In genomic region chr11:65329944-65330403, GRCh38 we compare ENCODE assay signal across 9 cellular contexts. TPM values are rescaled to one million over a fixed set of nuclear protein-coding genes. Genes with fewer than 3 reads are reported as not detected.
DNase-seq lines count a peak whose midpoint lies in the region; ATAC-seq, FAIRE-seq and TF ChIP-seq lines count a peak whose summit lies in the region.
"Had no signal": no experiment of that assay in that cellular context is flagged by ENCODE, and none has a peak within 500 bp of the region (broad histone marks: within the 10 kb centered on the region; RNA-seq: fewer than 3 reads in every experiment).

No MANE protein-coding gene starts in this region.

- H3K27ac Mint-ChIP-seq in activated naive CD4-positive, alpha-beta T cell treated with anti-CD3 and anti-CD28 coated beads, Interleukin-2, amount 50 U/mL, for 72 hours = peak overlapping the region in 1 of 2 donors; percentile 26

- H3K4me3 ChIP-seq in cardiac muscle cell = no peak overlapping the region
- H3K4me3 ChIP-seq in prostate gland = no peak overlapping the region

- DNase-seq in ELF-1 (ENCODE audit: low read depth, low spot score) (peak; percentile 83), NCI-H1105 (lab: John Stamatoyannopoulos, UW) (peak; percentile 92), cardiac muscle cell (ENCODE audit: low read depth in 1 of 2, low spot score in 1 of 2) (peak; percentile 95 to 99), prostate gland (ENCODE audit: low spot score) (peak; percentile 95), urothelium cell line (ENCODE audit: low spot score) (peak; percentile 72)
- DNase-seq in activated naive CD4-positive, alpha-beta T cell treated with anti-CD3 and anti-CD28 coated beads, Interleukin-2, amount 50 U/mL, for 72 hours (ENCODE audit: low spot score in 2 of 2) = peak in 1 of 2 donors; percentile 88

- H3K4me1 ChIP-seq in cardiac muscle cell (ENCODE audit: low read depth) (no peaks in the 10 kb centered on the region), prostate gland (replicated peaks) (no peaks in the 10 kb centered on the region)

- ATAC-seq in SK-N-SH treated with all-trans-retinoic acid at 6 μM for 48 hours (peak; percentile 64), GM21529 (IDR thresholded peaks at IDR 0.05; ENCODE audit: unreplicated experiment) (no peak)
- peak; percentile 33 to 34 for ATAC-seq in activated naive CD4-positive, alpha-beta T cell treated with anti-CD3 and anti-CD28 coated beads, Interleukin-2, amount 50 U/mL, for 72 hours

- H3K36me3 ChIP-seq in cardiac muscle cell = no peaks in the 10 kb centered on the region
- no peaks in the 10 kb centered on the region for H3K36me3 ChIP-seq in prostate gland

- intact Hi-C loops in prostate gland (cut with DNase I) = no loop called here

- H3K27me3 ChIP-seq in cardiac muscle cell (no peaks in the 10 kb centered on the region), prostate gland (replicated peaks; ENCODE audit: insufficient read depth) (no peaks in the 10 kb centered on the region)

- TF ChIP-seq CTCF in cardiac muscle cell (IDR thresholded peaks at IDR 0.05; ENCODE audit: low read depth, low read length) (peak; percentile 75), prostate gland (IDR thresholded peaks at IDR 0.05) (peak; percentile 79 to 93 (median 88))

- H3K9me3 Mint-ChIP-seq in activated naive CD4-positive, alpha-beta T cell treated with anti-CD3 and anti-CD28 coated beads, Interleukin-2, amount 50 U/mL, for 72 hours = no peaks in the 10 kb centered on the region

- 7% methylated on average over 13 of the region's 13 CpGs for WGBS in prostate gland

- no peak for FAIRE-seq in urothelium cell line (lab: Jason Lieb, UNC)
- FAIRE-seq: islet of Langerhans had no signal

- no peak for TF ChIP-seq POLR2A in prostate gland (IDR thresholded peaks at IDR 0.05)

- H3K9me3 ChIP-seq in cardiac muscle cell (ENCODE audit: low read depth) (no peaks in the 10 kb centered on the region), prostate gland (no peaks in the 10 kb centered on the region)

- no peak overlapping the region for H3K27ac ChIP-seq in cardiac muscle cell
- H3K27ac ChIP-seq in prostate gland = peak overlapping the region; percentile 27 to 63

- H3K36me3 Mint-ChIP-seq in activated naive CD4-positive, alpha-beta T cell treated with anti-CD3 and anti-CD28 coated beads, Interleukin-2, amount 50 U/mL, for 72 hours = peaks cover 6 to 13% of the 10 kb centered on the region in 2 donors

TF ChIP-seq in SK-N-SH treated with all-trans-retinoic acid at 6 μM for 48 hours, 23 proteins besides CTCF, POLR2A, EP300 and RAD21:
- no peak for TF ChIP-seq TCF4 (CRISPR knock-in tag; IDR thresholded peaks at IDR 0.05; ENCODE audit: borderline replicate concordance)
- TF ChIP-seq ZFP3 (CRISPR knock-in tag; IDR thresholded peaks at IDR 0.05) = no peak
- no peak for TF ChIP-seq TOX (CRISPR knock-in tag; IDR thresholded peaks at IDR 0.05; ENCODE audit: borderline replicate concordance)

RNA-seq across cellular contexts. Expression of gene DPF2, which starts 3.7 kb away (rescaled TPM):
- total RNA-seq in activated naive CD4-positive, alpha-beta T cell treated with anti-CD3 and anti-CD28 coated beads, Interleukin-2, amount 50 U/mL, for 72 hours = 10 to 100 TPM; 75.3 to 79.4 TPM
- 57.3 and 86.1 TPM in 2 replicates for total RNA-seq in cardiac muscle cell
- 83.9 and 130 TPM in 2 replicates for polyA plus RNA-seq in cardiac muscle cell
- 10 to 100 TPM; 39.3 to 74.1 TPM for total RNA-seq in prostate gland

RNA-seq across cellular contexts. Expression of gene CDC42EP2, which starts 15.3 kb away (rescaled TPM):
- total RNA-seq in activated naive CD4-positive, alpha-beta T cell treated with anti-CD3 and anti-CD28 coated beads, Interleukin-2, amount 50 U/mL, for 72 hours = 1 to 10 TPM; 3.5 to 3.9 TPM
- total RNA-seq in cardiac muscle cell (1.1 and 2.1 TPM in 2 replicates), prostate gland (1 to 10 TPM; 7.7 to 8.7 TPM)
- 0.26 and 1.5 TPM in 2 replicates for polyA plus RNA-seq in cardiac muscle cell

RNA-seq across cellular contexts. Expression of gene TIGD3, which starts 24.6 kb away (rescaled TPM):
- 1 to 10 TPM in 1 of 2 donors, under 1 TPM in 1; 0.76 to 4.0 TPM for total RNA-seq in activated naive CD4-positive, alpha-beta T cell treated with anti-CD3 and anti-CD28 coated beads, Interleukin-2, amount 50 U/mL, for 72 hours
- 1.7 and 2.9 TPM in 2 replicates for total RNA-seq in cardiac muscle cell
- 0.88 and 1.2 TPM in 2 replicates for polyA plus RNA-seq in cardiac muscle cell
- total RNA-seq in prostate gland = 1 to 10 TPM in 1 of 2 donors, under 1 TPM in 1; 0.27 to 4.7 TPM

RNA-seq across cellular contexts. Expression of gene SLC25A45, which starts 52.5 kb away (rescaled TPM):
- total RNA-seq in activated naive CD4-positive, alpha-beta T cell treated with anti-CD3 and anti-CD28 coated beads, Interleukin-2, amount 50 U/mL, for 72 hours = 10 to 100 TPM in 1 of 2 donors, 1 to 10 TPM in 1; 9.7 to 18.5 TPM
- 3.0 and 4.8 TPM in 2 replicates for total RNA-seq in cardiac muscle cell
- polyA plus RNA-seq in cardiac muscle cell = 4.5 and 10.5 TPM in 2 replicates
- total RNA-seq in prostate gland = 10 to 100 TPM; 11.7 to 13.3 TPM

RNA-seq across cellular contexts. Expression of gene FRMD8, which starts 56.5 kb away (rescaled TPM):
- total RNA-seq in activated naive CD4-positive, alpha-beta T cell treated with anti-CD3 and anti-CD28 coated beads, Interleukin-2, amount 50 U/mL, for 72 hours = 10 to 100 TPM; 39.7 to 53.4 TPM
- total RNA-seq in cardiac muscle cell = 36.3 and 64.6 TPM in 2 replicates
- 26.8 and 32.6 TPM in 2 replicates for polyA plus RNA-seq in cardiac muscle cell
- 100 to 1,000 TPM in 1 of 2 donors, 10 to 100 TPM in 1; 36.1 to 106 TPM for total RNA-seq in prostate gland
